In the genomic region with DNA sequence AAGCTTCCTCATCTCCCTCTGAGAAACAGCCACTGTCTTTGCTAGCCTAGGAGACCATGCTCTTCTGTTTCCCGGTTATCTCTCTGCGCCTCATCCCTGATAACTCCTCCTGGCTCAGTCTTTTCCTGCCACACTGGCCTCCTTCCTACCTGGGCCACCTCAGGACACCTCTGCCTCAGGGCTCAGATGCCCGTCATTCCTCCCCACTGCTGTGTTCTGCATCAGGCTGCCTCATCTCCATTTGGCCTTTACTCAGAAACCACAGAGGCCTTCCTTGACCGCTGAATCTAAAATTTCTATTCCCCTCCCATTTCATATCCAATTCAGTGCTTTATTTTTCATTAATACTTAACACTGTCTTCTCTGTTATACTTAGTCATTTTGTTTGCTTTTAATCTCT, we compare ENCODE assay signal across 23 cellular contexts.
DNase-seq lines count a peak whose midpoint lies in the region; ATAC-seq and TF ChIP-seq lines count a peak whose summit lies in the region.
"Had no signal": no experiment of that assay in that cellular context is flagged by ENCODE, and none has a peak within 500 bp of the region (broad histone marks: within the 10 kb centered on the region; RNA-seq: fewer than 3 reads in every experiment).

No MANE protein-coding gene starts in this region.

- H3K4me1 ChIP-seq in smooth muscle cell (ENCODE audit: low read depth) = peaks cover 20% of the 10 kb centered on the region
- H3K4me1 ChIP-seq: body of pancreas, upper lobe of left lung had no signal

- H3K9me3 ChIP-seq in smooth muscle cell (replicated peaks; ENCODE audit: low read depth) = no peaks in the 10 kb centered on the region
- H3K9me3 ChIP-seq: body of pancreas, upper lobe of left lung had no signal

- no peak overlapping the region for H3K4me3 ChIP-seq in smooth muscle cell
- H3K4me3 ChIP-seq: body of pancreas, upper lobe of left lung had no signal

- no peak overlapping the region for H2AFZ ChIP-seq in smooth muscle cell (ENCODE audit: low read depth)

- H3K27ac Mint-ChIP-seq in activated CD4-positive, alpha-beta T cell treated with anti-CD3 and anti-CD28 coated beads for 36 hours = peak overlapping the region; percentile 14
- H3K27ac Mint-ChIP-seq in activated CD4-positive, alpha-beta T cell treated with anti-CD3 and anti-CD28 coated beads, Interleukin-2, amount 10 ng/mL, durations not matched to agents 24 days and 14 days = no peak overlapping the region
- H3K27ac Mint-ChIP-seq: activated CD8-positive, alpha-beta T cell treated with anti-CD3 and anti-CD28 coated beads, Interleukin-2, amount 10 ng/mL, durations not matched to agents 7 days and 5 days; activated T-cell treated with anti-CD3 and anti-CD28 coated beads, Interleukin-2, amount 50 U/mL, for 24 hours had no signal

- POLR2A ChIA-PET in activated CD4-positive, alpha-beta T cell treated with anti-CD3 and anti-CD28 coated beads for 36 hours (lab: Charles Lee) = no interaction called here

- H4K20me1 ChIP-seq in smooth muscle cell (ENCODE audit: low read depth) = no peaks in the 10 kb centered on the region

- WGBS in smooth muscle cell (ENCODE audit: low lambda C conversion rate) = 51% methylated on average over 4 of the region's 4 CpGs

- H3F3A ChIP-seq in smooth muscle cell (ENCODE audit: low read depth) = peaks cover 12% of the 10 kb centered on the region

- H3K27me3 ChIP-seq in smooth muscle cell (ENCODE audit: low read depth) = no peaks in the 10 kb centered on the region
- H3K27me3 ChIP-seq: body of pancreas, upper lobe of left lung had no signal

- peaks cover 10% of the 10 kb centered on the region for H3K79me2 ChIP-seq in smooth muscle cell (ENCODE audit: low read depth)

- no peak for DNase-seq in activated CD4-positive, alpha-beta T cell treated with anti-CD3 and anti-CD28 coated beads for 36 hours
- no peak for DNase-seq in activated CD4-positive, alpha-beta T cell treated with anti-CD3 and anti-CD28 coated beads, Interleukin-2, amount 10 ng/mL, durations not matched to agents 24 days and 14 days
- DNase-seq in epithelial cell of prostate (ENCODE audit: low read depth, low spot score) (no peak), smooth muscle cell (lab: John Stamatoyannopoulos, UW; ENCODE audit: unreplicated experiment) (no peak), NCI-H524 treated with DMSO at 0.1 percent for 48 hours (lab: John Stamatoyannopoulos, UW) (no peak), Right ventricle myocardium inferior (ENCODE audit: missing footprints) (no peak)
- DNase-seq: activated CD8-positive, alpha-beta T cell treated with anti-CD3 and anti-CD28 coated beads, Interleukin-2, amount 10 ng/mL, durations not matched to agents 7 days and 5 days; activated naive CD4-positive, alpha-beta T cell treated with anti-CD3 and anti-CD28 coated beads, Interleukin-2, amount 50 U/mL, for 16 hours; activated T-cell treated with anti-CD3 and anti-CD28 coated beads, Interleukin-2, amount 50 U/mL, for 24 hours; AML-193; body of pancreas; DMS79 treated with DMSO at 0.1 percent for 48 hours; effector memory CD8-positive, alpha-beta T cell; glutamatergic neuron; NCI-H1417 treated with DMSO at 0.1 percent for 48 hours; NCI-H82; OCI-M1; upper lobe of left lung had no signal

- H3K4me3 Mint-ChIP-seq in activated CD4-positive, alpha-beta T cell treated with anti-CD3 and anti-CD28 coated beads for 36 hours = no peak overlapping the region
- H3K4me3 Mint-ChIP-seq in activated CD4-positive, alpha-beta T cell treated with anti-CD3 and anti-CD28 coated beads, Interleukin-2, amount 10 ng/mL, durations not matched to agents 24 days and 14 days = no peak overlapping the region
- H3K4me3 Mint-ChIP-seq: activated CD8-positive, alpha-beta T cell treated with anti-CD3 and anti-CD28 coated beads, Interleukin-2, amount 10 ng/mL, durations not matched to agents 7 days and 5 days; activated T-cell treated with anti-CD3 and anti-CD28 coated beads, Interleukin-2, amount 50 U/mL, for 24 hours; effector memory CD8-positive, alpha-beta T cell; neural crest cell had no signal

- peaks cover 6% of the 10 kb centered on the region for H3K36me3 ChIP-seq in smooth muscle cell (ENCODE audit: low read depth)

- H3K27me3 Mint-ChIP-seq in activated CD4-positive, alpha-beta T cell treated with anti-CD3 and anti-CD28 coated beads for 36 hours = no peaks in the 10 kb centered on the region
- H3K27me3 Mint-ChIP-seq in activated CD4-positive, alpha-beta T cell treated with anti-CD3 and anti-CD28 coated beads, Interleukin-2, amount 10 ng/mL, durations not matched to agents 24 days and 14 days = no peaks in the 10 kb centered on the region
- H3K27me3 Mint-ChIP-seq: activated T-cell treated with anti-CD3 and anti-CD28 coated beads, Interleukin-2, amount 50 U/mL, for 24 hours; effector memory CD8-positive, alpha-beta T cell had no signal

- no peak for ATAC-seq in activated CD4-positive, alpha-beta T cell treated with anti-CD3 and anti-CD28 coated beads for 36 hours
- peak; percentile 33 for ATAC-seq in SK-N-SH treated with all-trans-retinoic acid at 6 μM for 48 hours
- ATAC-seq in GM21723 (IDR thresholded peaks at IDR 0.05; ENCODE audit: unreplicated experiment) = no peak
- ATAC-seq in Right ventricle myocardium inferior = no peak
- ATAC-seq: activated CD8-positive, alpha-beta T cell treated with anti-CD3 and anti-CD28 coated beads, Interleukin-2, amount 10 ng/mL, durations not matched to agents 7 days and 5 days; body of pancreas; effector memory CD8-positive, alpha-beta T cell; HepG2 had no signal

- peaks cover 5% of the 10 kb centered on the region for H3K4me1 Mint-ChIP-seq in activated CD4-positive, alpha-beta T cell treated with anti-CD3 and anti-CD28 coated beads for 36 hours
- H3K4me1 Mint-ChIP-seq in activated CD4-positive, alpha-beta T cell treated with anti-CD3 and anti-CD28 coated beads, Interleukin-2, amount 10 ng/mL, durations not matched to agents 24 days and 14 days = peaks cover 14% of the 10 kb centered on the region

- intact Hi-C loops in activated CD4-positive, alpha-beta T cell treated with anti-CD3 and anti-CD28 coated beads for 36 hours (cut with DNase I, micrococcal nuclease) = no loop called here
- intact Hi-C loops in activated CD4-positive, alpha-beta T cell treated with anti-CD3 and anti-CD28 coated beads, Interleukin-2, amount 10 ng/mL, durations not matched to agents 24 days and 14 days (cut with micrococcal nuclease) = no loop called here
- intact Hi-C loops in Right ventricle myocardium inferior (cut with DNase I) = no loop called here

- no peak overlapping the region for H3K9ac ChIP-seq in smooth muscle cell (ENCODE audit: low read depth)

- peaks cover 31% of the 10 kb centered on the region for H3K36me3 Mint-ChIP-seq in activated CD4-positive, alpha-beta T cell treated with anti-CD3 and anti-CD28 coated beads for 36 hours (ENCODE audit: low read depth)
- peaks cover 51% of the 10 kb centered on the region for H3K36me3 Mint-ChIP-seq in activated CD4-positive, alpha-beta T cell treated with anti-CD3 and anti-CD28 coated beads, Interleukin-2, amount 10 ng/mL, durations not matched to agents 24 days and 14 days (ENCODE audit: low read depth)

- CTCF ChIA-PET in activated CD4-positive, alpha-beta T cell treated with anti-CD3 and anti-CD28 coated beads for 36 hours (lab: Charles Lee) = no interaction called here

- no peaks in the 10 kb centered on the region for H3K9me3 Mint-ChIP-seq in activated CD4-positive, alpha-beta T cell treated with anti-CD3 and anti-CD28 coated beads for 36 hours (ENCODE audit: low read depth)
- peaks cover 2% of the 10 kb centered on the region for H3K9me3 Mint-ChIP-seq in activated CD4-positive, alpha-beta T cell treated with anti-CD3 and anti-CD28 coated beads, Interleukin-2, amount 10 ng/mL, durations not matched to agents 24 days and 14 days
- H3K9me3 Mint-ChIP-seq: activated T-cell treated with anti-CD3 and anti-CD28 coated beads, Interleukin-2, amount 50 U/mL, for 24 hours; effector memory CD8-positive, alpha-beta T cell; neural crest cell had no signal

- peak overlapping the region; percentile 27 for H3K27ac ChIP-seq in epithelial cell of prostate
- H3K27ac ChIP-seq in smooth muscle cell (ENCODE audit: low read depth) = peak overlapping the region; percentile 77
- H3K27ac ChIP-seq: 22Rv1, body of pancreas, upper lobe of left lung had no signal

- H3K4me2 ChIP-seq in smooth muscle cell = peak overlapping the region; percentile 60

- no peak for TF ChIP-seq CTCF in smooth muscle cell (IDR thresholded peaks at IDR 0.05; ENCODE audit: borderline replicate concordance, insufficient read depth, poor library complexity, severe bottlenecking)

TF ChIP-seq in SK-N-SH treated with all-trans-retinoic acid at 6 μM for 48 hours, 23 proteins besides CTCF, POLR2A, EP300 and RAD21 (continues in another document):
- TF ChIP-seq ZFP3 (CRISPR knock-in tag; IDR thresholded peaks at IDR 0.05) (no peak), ZFP30 (CRISPR knock-in tag; IDR thresholded peaks at IDR 0.05) (no peak), ARNTL (CRISPR knock-in tag; IDR thresholded peaks at IDR 0.05; ENCODE audit: borderline replicate concordance, low read depth) (no peak), CSDC2 (CRISPR knock-in tag; IDR thresholded peaks at IDR 0.05) (no peak), BACH2 (CRISPR knock-in tag; IDR thresholded peaks at IDR 0.05; ENCODE audit: borderline replicate concordance) (no peak), ZNF8 (CRISPR knock-in tag; IDR thresholded peaks at IDR 0.05) (no peak), TCF4 (CRISPR knock-in tag; IDR thresholded peaks at IDR 0.05; ENCODE audit: borderline replicate concordance) (no peak), SNAI2 (CRISPR knock-in tag; IDR thresholded peaks at IDR 0.05) (no peak), GLIS3 (CRISPR knock-in tag; IDR thresholded peaks at IDR 0.05) (no peak), RARB (CRISPR knock-in tag; IDR thresholded peaks at IDR 0.05) (no peak), ZNF565 (CRISPR knock-in tag; conservative IDR thresholded peaks at IDR 0.05; ENCODE audit: low read depth) (no peak)
- TF ChIP-seq, protein P1, sequence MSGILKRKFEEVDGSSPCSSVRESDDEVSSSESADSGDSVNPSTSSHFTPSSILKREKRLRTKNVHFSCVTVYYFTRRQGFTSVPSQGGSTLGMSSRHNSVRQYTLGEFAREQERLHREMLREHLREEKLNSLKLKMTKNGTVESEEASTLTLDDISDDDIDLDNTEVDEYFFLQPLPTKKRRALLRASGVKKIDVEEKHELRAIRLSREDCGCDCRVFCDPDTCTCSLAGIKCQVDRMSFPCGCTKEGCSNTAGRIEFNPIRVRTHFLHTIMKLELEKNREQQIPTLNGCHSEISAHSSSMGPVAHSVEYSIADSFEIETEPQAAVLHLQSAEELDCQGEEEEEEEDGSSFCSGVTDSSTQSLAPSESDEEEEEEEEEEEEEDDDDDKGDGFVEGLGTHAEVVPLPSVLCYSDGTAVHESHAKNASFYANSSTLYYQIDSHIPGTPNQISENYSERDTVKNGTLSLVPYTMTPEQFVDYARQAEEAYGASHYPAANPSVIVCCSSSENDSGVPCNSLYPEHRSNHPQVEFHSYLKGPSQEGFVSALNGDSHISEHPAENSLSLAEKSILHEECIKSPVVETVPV (CRISPR knock-in tag; IDR thresholded peaks at IDR 0.05) = no peak
